Comparison of ENCODE assay signal across 30 cellular contexts in the genomic region with DNA sequence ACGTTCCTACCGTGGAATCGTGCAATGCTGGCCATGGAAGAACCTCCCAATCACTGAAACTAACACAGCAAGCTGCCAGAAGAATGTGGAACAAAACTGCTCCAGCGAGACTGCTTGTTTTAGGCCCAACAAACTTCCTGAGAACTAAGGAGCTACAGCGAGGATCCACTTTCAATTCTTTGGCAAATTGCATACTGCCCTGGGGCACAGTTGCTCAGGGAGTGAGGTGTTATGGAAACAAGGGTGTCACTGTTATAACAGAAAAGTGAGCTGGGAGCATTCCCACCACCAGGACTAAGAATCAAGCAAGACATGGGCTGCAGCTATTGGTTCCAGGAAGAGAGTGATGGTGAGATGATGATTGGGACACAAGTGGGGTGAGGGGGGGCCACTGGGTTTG.
"Had no signal": no experiment of that assay in that cellular context is flagged by ENCODE, and none has a peak within 500 bp of the region (broad histone marks: within the 10 kb centered on the region; RNA-seq: fewer than 3 reads in every experiment).

No MANE protein-coding gene starts in this region.

- DNase-seq: activated B cell treated with CpG ODN at 0.5 μM for 24 hours; activated CD4-positive, alpha-beta memory T cell treated with anti-CD3 and anti-CD28 coated beads for 36 hours; activated CD4-positive, alpha-beta T cell treated with anti-CD3 and anti-CD28 coated beads for 4 hours; activated CD4-positive, alpha-beta T cell treated with anti-CD3 and anti-CD28 coated beads, Interleukin-2, amount 50 U/mL, for 1 hour; activated CD4-positive, CD25-positive, alpha-beta regulatory T cell treated with anti-CD3 and anti-CD28 coated beads, Interleukin-2, amount 50 U/mL, for 72 hours; activated CD8-positive, alpha-beta memory T cell treated with anti-CD3 and anti-CD28 coated beads, Interleukin-2, amount 50 U/mL, for 4 hours; activated naive CD4-positive, alpha-beta T cell treated with anti-CD3 and anti-CD28 coated beads, Interleukin-2, amount 10 ng/mL, durations not matched to agents 7 days and 5 days; activated naive CD8-positive, alpha-beta T cell treated with anti-CD3 and anti-CD28 coated beads, Interleukin-2, amount 50 U/mL, for 24 hours; activated T-cell treated with anti-CD3 and anti-CD28 coated beads for 4 hours; activated T-cell treated with anti-CD3 and anti-CD28 coated beads, Interleukin-2, amount 50 U/mL, for 4 hours; anterior cingulate cortex; cerebellar nuclear complex; NCI-H1092 treated with DMSO at 0.1 percent for 48 hours; NCI-H1417; NCI-H146; NCI-H187 treated with DMSO at 0.1 percent for 48 hours; NCI-H2081; NCI-H2171 treated with DMSO at 0.1 percent for 48 hours; NCI-H226; NCI-H446 treated with DMSO at 0.1 percent for 48 hours; NCI-H524; NCI-H69; NCI-H82; RPMI8226; SHP77 treated with DMSO at 0.1 percent for 48 hours; SW 1271; T-helper 1 cell; T-helper 2 cell; T-helper 9 cell had no signal

- ATAC-seq: activated naive CD8-positive, alpha-beta T cell treated with anti-CD3 and anti-CD28 coated beads, Interleukin-2, amount 50 U/mL, for 24 hours; activated T-cell treated with anti-CD3 and anti-CD28 coated beads, Interleukin-2, amount 50 U/mL, for 4 hours; Panc1 had no signal
